27 cellular contexts compared by ENCODE assay signal in genomic region chr17:73863761-73864535, GRCh38.
"Had no signal": no experiment of that assay in that cellular context is flagged by ENCODE, and none has a peak within 500 bp of the region (broad histone marks: within the 10 kb centered on the region; RNA-seq: fewer than 3 reads in every experiment).

No MANE protein-coding gene starts in this region.

- H3K4me1 ChIP-seq: adrenal gland, Peyer's patch, SJSA1 had no signal

- H3K36me3 ChIP-seq: adrenal gland, Peyer's patch, SJSA1 had no signal

- DNase-seq: activated CD4-positive, alpha-beta memory T cell treated with anti-CD3 and anti-CD28 coated beads, Interleukin-2, amount 10 ng/mL, durations not matched to agents 7 days and 5 days; activated CD4-positive, alpha-beta T cell treated with anti-CD3 and anti-CD28 coated beads, Interleukin-2, amount 50 U/mL, for 1 hour; activated CD4-positive, CD25-positive, alpha-beta regulatory T cell; activated gamma-delta T cell treated with Interleukin-2 at 50 U/mL for 16 hours; activated naive CD4-positive, alpha-beta T cell treated with anti-CD3 and anti-CD28 coated beads, Interleukin-2, amount 10 ng/mL, durations not matched to agents 7 days and 5 days; activated naive CD8-positive, alpha-beta T cell treated with anti-CD3 and anti-CD28 coated beads, Interleukin-2, amount 10 ng/mL, durations not matched to agents 7 days and 5 days; activated T-cell treated with anti-CD3 and anti-CD28 coated beads, Interleukin-2, amount 50 U/mL, for 72 hours; anterior cingulate cortex; central memory CD4-positive, alpha-beta T cell; KG1; NCI-H1105; NCI-H1436; NCI-H187 treated with DMSO at 0.1 percent for 48 hours; NCI-H2081 treated with DMSO at 0.1 percent for 48 hours; NCI-H2227 treated with DMSO at 0.1 percent for 48 hours; NCI-H526; NCI-H774; NK-92 treated with Interleukin-12 subunit alpha and Interleukin-12 subunit beta, amount 100 ng/mL, for 24 hours; Peyer's patch; SHP77; T-helper 1 cell had no signal

- H3K4me1 Mint-ChIP-seq: activated CD4-positive, alpha-beta memory T cell treated with anti-CD3 and anti-CD28 coated beads, Interleukin-2, amount 10 ng/mL, durations not matched to agents 7 days and 5 days; activated naive CD4-positive, alpha-beta T cell treated with anti-CD3 and anti-CD28 coated beads, Interleukin-2, amount 10 ng/mL, durations not matched to agents 7 days and 5 days; activated naive CD8-positive, alpha-beta T cell treated with anti-CD3 and anti-CD28 coated beads, Interleukin-2, amount 10 ng/mL, durations not matched to agents 7 days and 5 days; IgD-negative memory B cell had no signal

- H3K27me3 Mint-ChIP-seq: activated CD4-positive, alpha-beta memory T cell treated with anti-CD3 and anti-CD28 coated beads, Interleukin-2, amount 10 ng/mL, durations not matched to agents 7 days and 5 days; activated naive CD8-positive, alpha-beta T cell treated with anti-CD3 and anti-CD28 coated beads, Interleukin-2, amount 10 ng/mL, durations not matched to agents 7 days and 5 days had no signal

- H3K27ac ChIP-seq: adrenal gland, Peyer's patch, RWPE1, SJSA1, VCaP had no signal

- H3K4me3 Mint-ChIP-seq: activated CD4-positive, alpha-beta memory T cell treated with anti-CD3 and anti-CD28 coated beads, Interleukin-2, amount 10 ng/mL, durations not matched to agents 7 days and 5 days; activated naive CD4-positive, alpha-beta T cell treated with anti-CD3 and anti-CD28 coated beads, Interleukin-2, amount 10 ng/mL, durations not matched to agents 7 days and 5 days; activated naive CD8-positive, alpha-beta T cell treated with anti-CD3 and anti-CD28 coated beads, Interleukin-2, amount 10 ng/mL, durations not matched to agents 7 days and 5 days; activated T-cell treated with anti-CD3 and anti-CD28 coated beads, Interleukin-2, amount 50 U/mL, for 72 hours; IgD-negative memory B cell had no signal

- ATAC-seq: activated T-cell treated with anti-CD3 and anti-CD28 coated beads, Interleukin-2, amount 50 U/mL, for 72 hours had no signal

- H3K9me3 ChIP-seq: adrenal gland, Peyer's patch, SJSA1 had no signal

- H3K9me3 Mint-ChIP-seq: activated CD4-positive, alpha-beta memory T cell treated with anti-CD3 and anti-CD28 coated beads, Interleukin-2, amount 10 ng/mL, durations not matched to agents 7 days and 5 days; activated naive CD4-positive, alpha-beta T cell treated with anti-CD3 and anti-CD28 coated beads, Interleukin-2, amount 10 ng/mL, durations not matched to agents 7 days and 5 days; activated naive CD8-positive, alpha-beta T cell treated with anti-CD3 and anti-CD28 coated beads, Interleukin-2, amount 10 ng/mL, durations not matched to agents 7 days and 5 days; activated T-cell treated with anti-CD3 and anti-CD28 coated beads, Interleukin-2, amount 50 U/mL, for 72 hours; activated T-helper 2 cell treated with anti-CD3 and anti-CD28 coated beads, Interferon-gamma antibody, Interleukin-2, Interleukin-4, amounts not matched to agents 10 μg/mL and 5 μg/mL and 100 μg/mL, durations not matched to agents 14 hours and 24 hours and 36 hours; IgD-negative memory B cell had no signal

- H3K4me3 ChIP-seq: adrenal gland, Peyer's patch, SJSA1 had no signal

- H3K36me3 Mint-ChIP-seq: activated naive CD4-positive, alpha-beta T cell treated with anti-CD3 and anti-CD28 coated beads, Interleukin-2, amount 10 ng/mL, durations not matched to agents 7 days and 5 days; activated naive CD8-positive, alpha-beta T cell treated with anti-CD3 and anti-CD28 coated beads, Interleukin-2, amount 10 ng/mL, durations not matched to agents 7 days and 5 days; IgD-negative memory B cell had no signal

- H3K27ac Mint-ChIP-seq: activated CD4-positive, alpha-beta memory T cell treated with anti-CD3 and anti-CD28 coated beads, Interleukin-2, amount 10 ng/mL, durations not matched to agents 7 days and 5 days; activated naive CD4-positive, alpha-beta T cell treated with anti-CD3 and anti-CD28 coated beads, Interleukin-2, amount 10 ng/mL, durations not matched to agents 7 days and 5 days; activated naive CD8-positive, alpha-beta T cell treated with anti-CD3 and anti-CD28 coated beads, Interleukin-2, amount 10 ng/mL, durations not matched to agents 7 days and 5 days; activated T-cell treated with anti-CD3 and anti-CD28 coated beads, Interleukin-2, amount 50 U/mL, for 72 hours; activated T-helper 2 cell treated with anti-CD3 and anti-CD28 coated beads, Interferon-gamma antibody, Interleukin-2, Interleukin-4, amounts not matched to agents 10 μg/mL and 5 μg/mL and 100 μg/mL, durations not matched to agents 14 hours and 24 hours and 36 hours had no signal
